In the genomic region with DNA sequence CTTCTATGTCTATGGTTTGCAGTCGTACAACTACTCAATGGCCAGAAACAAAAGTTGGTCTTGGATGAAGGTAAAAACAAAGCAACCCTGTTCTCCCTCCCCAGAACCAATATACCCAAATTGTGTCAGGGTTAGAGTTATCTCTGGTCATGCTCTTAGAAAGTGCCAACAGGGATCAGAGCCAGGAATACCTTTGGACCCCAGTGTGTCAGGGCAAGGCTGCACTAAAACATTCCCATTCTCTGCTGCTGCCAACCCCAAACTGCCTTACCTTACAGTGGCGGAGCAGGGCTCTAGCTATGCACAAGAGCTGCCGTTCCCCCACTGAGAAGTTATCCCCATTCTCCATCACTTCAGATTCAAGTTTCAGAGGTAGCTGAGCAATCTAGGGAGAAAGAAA, we compare ENCODE assay signal across 34 cellular contexts.
"Had no signal": no experiment of that assay in that cellular context is flagged by ENCODE, and none has a peak within 500 bp of the region (broad histone marks: within the 10 kb centered on the region; RNA-seq: fewer than 3 reads in every experiment).

No MANE protein-coding gene starts in this region.

- DNase-seq: activated B cell treated with CpG ODN at 0.5 μM for 24 hours; activated CD4-positive, alpha-beta memory T cell treated with anti-CD3 and anti-CD28 coated beads for 36 hours; activated CD4-positive, alpha-beta T cell treated with anti-CD3 and anti-CD28 coated beads for 4 hours; activated CD4-positive, alpha-beta T cell treated with anti-CD3 and anti-CD28 coated beads, Interleukin-2, amount 10 ng/mL, durations not matched to agents 24 days and 14 days; activated CD4-positive, alpha-beta T cell treated with anti-CD3 and anti-CD28 coated beads, Interleukin-2, amount 50 U/mL, for 1 hour; activated CD4-positive, alpha-beta T cell treated with anti-CD3 and anti-CD28 coated beads, Interleukin-2, amount 50 U/mL, for 4 hours; activated CD4-positive, CD25-positive, alpha-beta regulatory T cell treated with anti-CD3 and anti-CD28 coated beads, Interleukin-2, amount 50 U/mL, for 72 hours; activated CD8-positive, alpha-beta memory T cell treated with anti-CD3 and anti-CD28 coated beads, Interleukin-2, amount 50 U/mL, for 4 hours; activated CD8-positive, alpha-beta T cell treated with anti-CD3 and anti-CD28 coated beads for 36 hours; activated effector memory CD4-positive, alpha-beta T cell treated with anti-CD3 and anti-CD28 coated beads, Interleukin-2, amount 50 U/mL, for 16 hours; activated gamma-delta T cell treated with Interleukin-2 at 50 U/mL for 16 hours; activated naive CD4-positive, alpha-beta T cell; activated naive CD4-positive, alpha-beta T cell treated with anti-CD3 and anti-CD28 coated beads for 36 hours; activated naive CD4-positive, alpha-beta T cell treated with anti-CD3 and anti-CD28 coated beads, Interleukin-2, amount 50 U/mL, for 16 hours; activated naive CD8-positive, alpha-beta T cell treated with anti-CD3 and anti-CD28 coated beads for 36 hours; activated T-cell treated with anti-CD3 and anti-CD28 coated beads for 4 hours; activated T-cell treated with anti-CD3 and anti-CD28 coated beads, Interleukin-2, amount 50 U/mL, for 1 hour; activated T-cell treated with anti-CD3 and anti-CD28 coated beads, Interleukin-2, amount 50 U/mL, for 4 hours; activated T-cell treated with anti-CD3 and anti-CD28 coated beads, Interleukin-2, amount 50 U/mL, for 72 hours; adrenal gland; amniotic stem cell; aorta; body of pancreas; brain microvascular endothelial cell; central memory CD4-positive, alpha-beta T cell; T-cell; T-helper 2 cell; T-helper 9 cell had no signal

- H3K27ac Mint-ChIP-seq: activated B cell treated with CpG ODN at 0.5 μM for 24 hours; activated CD4-positive, alpha-beta memory T cell treated with anti-CD3 and anti-CD28 coated beads for 36 hours; activated CD4-positive, alpha-beta T cell treated with anti-CD3 and anti-CD28 coated beads, Interleukin-2, amount 10 ng/mL, durations not matched to agents 24 days and 14 days; activated CD8-positive, alpha-beta T cell treated with anti-CD3 and anti-CD28 coated beads for 36 hours; activated naive CD4-positive, alpha-beta T cell treated with anti-CD3 and anti-CD28 coated beads for 36 hours; activated naive CD4-positive, alpha-beta T cell treated with anti-CD3 and anti-CD28 coated beads, Interleukin-2, amount 50 U/mL, for 72 hours; activated naive CD8-positive, alpha-beta T cell treated with anti-CD3 and anti-CD28 coated beads for 36 hours; activated T-cell treated with anti-CD3 and anti-CD28 coated beads, Interleukin-2, amount 50 U/mL, for 72 hours; activated T-helper 1 cell treated with anti-CD3 and anti-CD28 coated beads, Interleukin-12 subunit alpha, Interleukin-12 subunit beta, Interleukin-2, Interleukin-4 antibody, amounts not matched to agents 30 ng/mL and 10 ng/mL and 1 ng/mL, durations not matched to agents 14 hours and 24 hours and 36 hours; activated T-helper 17 cell treated with anti-CD3 and anti-CD28 coated beads, Interleukin-2, amount 50 U/mL, for 72 hours; T-cell; T-helper 2 cell treated with Interferon-gamma antibody and Interleukin-4, amounts not matched to agents 5 μg/mL and 100 μg/mL, for 36 hours had no signal

- ATAC-seq: activated CD8-positive, alpha-beta T cell treated with anti-CD3 and anti-CD28 coated beads for 36 hours; activated naive CD4-positive, alpha-beta T cell treated with anti-CD3 and anti-CD28 coated beads, Interleukin-2, amount 50 U/mL, for 72 hours; activated T-cell treated with anti-CD3 and anti-CD28 coated beads, Interleukin-2, amount 50 U/mL, for 4 hours; activated T-cell treated with anti-CD3 and anti-CD28 coated beads, Interleukin-2, amount 50 U/mL, for 72 hours; activated T-helper 17 cell treated with anti-CD3 and anti-CD28 coated beads, Interleukin-2, amount 50 U/mL, for 72 hours; body of pancreas; T-cell had no signal

- H3K36me3 ChIP-seq: breast epithelium had no signal

- H3K27me3 Mint-ChIP-seq: activated B cell treated with CpG ODN at 0.5 μM for 24 hours; activated CD4-positive, alpha-beta memory T cell treated with anti-CD3 and anti-CD28 coated beads for 36 hours; activated CD4-positive, alpha-beta T cell treated with anti-CD3 and anti-CD28 coated beads, Interleukin-2, amount 10 ng/mL, durations not matched to agents 24 days and 14 days; activated CD8-positive, alpha-beta T cell treated with anti-CD3 and anti-CD28 coated beads for 36 hours; activated naive CD8-positive, alpha-beta T cell treated with anti-CD3 and anti-CD28 coated beads for 36 hours; activated T-helper 17 cell treated with anti-CD3 and anti-CD28 coated beads, Interleukin-2, amount 50 U/mL, for 72 hours; T-cell had no signal

- H3K4me3 ChIP-seq: adrenal gland, body of pancreas, breast epithelium had no signal

- H3K4me1 ChIP-seq: adrenal gland, body of pancreas, breast epithelium had no signal

- H3K4me1 Mint-ChIP-seq: activated B cell treated with CpG ODN at 0.5 μM for 24 hours; activated CD4-positive, alpha-beta T cell treated with anti-CD3 and anti-CD28 coated beads, Interleukin-2, amount 10 ng/mL, durations not matched to agents 24 days and 14 days; activated naive CD8-positive, alpha-beta T cell treated with anti-CD3 and anti-CD28 coated beads for 36 hours; activated T-helper 17 cell treated with anti-CD3 and anti-CD28 coated beads, Interleukin-2, amount 50 U/mL, for 72 hours; T-cell had no signal

- H3K27me3 ChIP-seq: adrenal gland, body of pancreas, brain microvascular endothelial cell, breast epithelium had no signal

- H3K27ac ChIP-seq: adrenal gland, body of pancreas, brain microvascular endothelial cell, breast epithelium, VCaP had no signal

- H3K4me3 Mint-ChIP-seq: activated B cell treated with CpG ODN at 0.5 μM for 24 hours; activated CD4-positive, alpha-beta memory T cell treated with anti-CD3 and anti-CD28 coated beads for 36 hours; activated CD4-positive, alpha-beta T cell treated with anti-CD3 and anti-CD28 coated beads, Interleukin-2, amount 10 ng/mL, durations not matched to agents 24 days and 14 days; activated CD8-positive, alpha-beta T cell treated with anti-CD3 and anti-CD28 coated beads for 36 hours; activated naive CD4-positive, alpha-beta T cell treated with anti-CD3 and anti-CD28 coated beads for 36 hours; activated naive CD8-positive, alpha-beta T cell treated with anti-CD3 and anti-CD28 coated beads for 36 hours; activated T-cell treated with anti-CD3 and anti-CD28 coated beads, Interleukin-2, amount 50 U/mL, for 4 hours; activated T-cell treated with anti-CD3 and anti-CD28 coated beads, Interleukin-2, amount 50 U/mL, for 72 hours; activated T-helper 1 cell treated with anti-CD3 and anti-CD28 coated beads, Interleukin-12 subunit alpha, Interleukin-12 subunit beta, Interleukin-2, Interleukin-4 antibody, amounts not matched to agents 30 ng/mL and 10 ng/mL and 1 ng/mL, durations not matched to agents 14 hours and 24 hours and 36 hours; activated T-helper 17 cell treated with anti-CD3 and anti-CD28 coated beads, Interleukin-2, amount 50 U/mL, for 72 hours; T-cell; T-helper 2 cell treated with Interferon-gamma antibody and Interleukin-4, amounts not matched to agents 5 μg/mL and 100 μg/mL, for 36 hours had no signal

- H3K9me3 ChIP-seq: adrenal gland, body of pancreas, breast epithelium had no signal

- H3K36me3 Mint-ChIP-seq: activated naive CD4-positive, alpha-beta T cell treated with anti-CD3 and anti-CD28 coated beads, Interleukin-2, amount 50 U/mL, for 72 hours; activated naive CD8-positive, alpha-beta T cell treated with anti-CD3 and anti-CD28 coated beads for 36 hours had no signal
